In genomic region chr5:5598547-5599113, GRCh38 we compare ENCODE assay signal across 1 cellular context.
TF ChIP-seq lines count a peak whose summit lies in the region.

No MANE protein-coding gene starts in this region.

TF ChIP-seq in GM23338, 12 proteins besides CTCF, POLR2A, EP300 and RAD21 (continued from another document):
- no peak for TF ChIP-seq ZNF462 (CRISPR knock-in tag; IDR thresholded peaks at IDR 0.05)
